In genomic region chr18:32588191-32588590, GRCh38 we compare ENCODE assay signal across 5 cellular contexts.
"Had no signal": no experiment of that assay in that cellular context is flagged by ENCODE, and none has a peak within 500 bp of the region (broad histone marks: within the 10 kb centered on the region; RNA-seq: fewer than 3 reads in every experiment).

No MANE protein-coding gene starts in this region.

- DNase-seq: IMR-90, KBM-7, KG1 had no signal

- H3K27ac ChIP-seq: HL-60 had no signal

- H3K4me3 ChIP-seq: K562 had no signal
